8 cellular contexts compared by ENCODE assay signal in genomic region chr1:229440821-229441537, GRCh38. TPM values are rescaled to one million over a fixed set of nuclear protein-coding genes. Genes with fewer than 3 reads are reported as not detected.
DNase-seq lines count a peak whose midpoint lies in the region; ATAC-seq and TF ChIP-seq lines count a peak whose summit lies in the region.

No MANE protein-coding gene starts in this region.

- no peaks in the 10 kb centered on the region for H4K20me1 ChIP-seq in fibroblast of lung (ENCODE audit: control insufficient read depth, extremely low read depth, insufficient read depth, low read length)

- no peak overlapping the region for H2AFZ ChIP-seq in fibroblast of lung (ENCODE audit: low read length)

- no peak for TF ChIP-seq CTCF in fibroblast of lung (conservative IDR thresholded peaks at IDR 0.05 in 1 of 2, IDR thresholded peaks at IDR 0.05 in 1 of 2; ENCODE audit: low read depth in 1 of 2, low read length in 2 of 2)

- H3K4me3 ChIP-seq in fibroblast of lung (replicated peaks in 1 of 4; ENCODE audit: control extremely low read depth in 1 of 4, insufficient read depth in 1 of 4, low read depth in 3 of 4, low read length in 4 of 4), result no peak overlapping the region

- peak; percentile 98 for ATAC-seq in GM21367 (IDR thresholded peaks at IDR 0.05; ENCODE audit: unreplicated experiment)
- peak; percentile 97 for ATAC-seq in HG03520 (IDR thresholded peaks at IDR 0.05; ENCODE audit: unreplicated experiment)

- H3K9ac ChIP-seq in fibroblast of lung (ENCODE audit: insufficient read depth, low read length), result no peak overlapping the region

- H3K36me3 ChIP-seq in fibroblast of lung (ENCODE audit: control insufficient read depth, insufficient read depth, low read length), result no peaks in the 10 kb centered on the region

- no peaks in the 10 kb centered on the region for H3K27me3 ChIP-seq in fibroblast of lung (ENCODE audit: control insufficient read depth, insufficient read depth, low read length)

- H3K4me1 ChIP-seq in fibroblast of lung (ENCODE audit: control insufficient read depth, extremely low read depth, insufficient read depth, low read length), result peaks cover 2% of the 10 kb centered on the region

- DNase-seq in EL (peak; percentile 69), fibroblast of lung (ENCODE audit: low read depth in 2 of 2) (peak; percentile 84 to 87), SK-N-DZ (ENCODE audit: low spot score) (no peak), HPDE6-E6E7 (ENCODE audit: extremely low spot score) (no peak), NCI-H1417 (lab: John Stamatoyannopoulos, UW) (no peak), substantia nigra (lab: John Stamatoyannopoulos, UW) (no peak)

- H3K9me3 ChIP-seq in fibroblast of lung (ENCODE audit: control insufficient read depth, insufficient read depth, low read depth, low read length), result no peaks in the 10 kb centered on the region

- no peak overlapping the region for H3K4me2 ChIP-seq in fibroblast of lung (ENCODE audit: extremely low read depth, insufficient read depth, low read length)

- no peaks in the 10 kb centered on the region for H3K79me2 ChIP-seq in fibroblast of lung (ENCODE audit: control insufficient read depth, insufficient read depth, low read length)

- no peak overlapping the region for H3K27ac ChIP-seq in fibroblast of lung (ENCODE audit: insufficient read depth, low read length)
- H3K27ac ChIP-seq in substantia nigra (ENCODE audit: low read depth, low read length, poor library complexity, severe bottlenecking), result no peak overlapping the region

RNA-seq across cellular contexts. Expression of gene ACTA1, which starts 7.1 kb away (rescaled TPM):
- total RNA-seq in fibroblast of lung, result not detected in 2 replicates
- 0.06 TPM in 1 of 2 replicates, not detected in the other for polyA plus RNA-seq in fibroblast of lung
- polyA plus RNA-seq in fibroblast of lung (2012), result not detected in 2 replicates
- not detected in 2 replicates for polyA minus RNA-seq in fibroblast of lung (ENCODE audit: low replicate concordance)
- not detected in 2 replicates for polyA plus RNA-seq in SK-N-DZ (2014; cell fraction: cytosol; rRNA removed)
- polyA plus RNA-seq in SK-N-DZ (2014; cell fraction: nucleus; rRNA removed), result 0.32 and 1.6 TPM in 2 replicates

Comparison
In these comparisons a context has a peak if more than half of its experiments do, and no peak if none do; other contexts are left out.
1. DNase-seq: peak in EL (single experiment) and fibroblast of lung (2 of 2); none in SK-N-DZ (single experiment), HPDE6-E6E7 (single experiment), NCI-H1417 (0 of 3) and substantia nigra (0 of 49).